16 cellular contexts compared by ENCODE assay signal in the genomic region with DNA sequence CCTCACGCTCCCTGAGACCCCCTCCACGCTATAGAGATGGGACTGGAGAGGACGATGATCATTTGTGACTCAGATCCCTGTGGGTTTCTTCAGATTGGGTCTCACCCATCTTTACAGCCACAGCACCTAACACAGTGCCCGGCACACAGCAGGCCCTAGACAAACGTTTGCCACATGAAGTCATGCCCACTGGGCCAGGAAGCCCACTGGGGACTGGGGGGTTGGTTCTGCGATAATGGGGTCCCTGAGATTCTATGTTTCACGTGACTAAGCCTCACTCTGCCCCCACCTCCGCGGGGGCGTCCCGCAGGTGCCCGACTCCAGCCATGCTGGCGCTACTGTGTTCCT. TPM values are rescaled to one million over a fixed set of nuclear protein-coding genes. Genes with fewer than 3 reads are reported as not detected.
A peak's percentile ranks its signal among the peaks of the same experiment; 100 is the strongest.
DNase-seq lines count a peak whose midpoint lies in the region; ATAC-seq and TF ChIP-seq lines count a peak whose summit lies in the region.
"Had no signal": no experiment of that assay in that cellular context is flagged by ENCODE, and none has a peak within 500 bp of the region (broad histone marks: within the 10 kb centered on the region; RNA-seq: fewer than 3 reads in every experiment).

No MANE protein-coding gene starts in this region.

- H3K9ac ChIP-seq in colonic mucosa (ENCODE audit: low read depth in 2 of 2, low read length in 2 of 2) (no peak overlapping the region), neural progenitor cell (no peak overlapping the region), GM23248 (no peak overlapping the region)

- H3K9me3 ChIP-seq in colonic mucosa (no peaks in the 10 kb centered on the region), gastroesophageal sphincter (no peaks in the 10 kb centered on the region), neural progenitor cell (ENCODE audit: low read depth) (no peaks in the 10 kb centered on the region), GM23248 (ENCODE audit: low read depth) (no peaks in the 10 kb centered on the region)
- H3K9me3 ChIP-seq: HAP-1 had no signal

- H3K4me1 Mint-ChIP-seq in GM23338 (peaks cover 32% of the 10 kb centered on the region), neural progenitor cell (peaks cover 30% of the 10 kb centered on the region), osteocyte (ENCODE audit: unreplicated experiment) (peaks cover 33% of the 10 kb centered on the region)
- H3K4me1 Mint-ChIP-seq: CD4-positive, CD25-positive, alpha-beta regulatory T cell had no signal

- H3K27me3 Mint-ChIP-seq in GM23338 (ENCODE audit: insufficient read depth, low read depth, poor library complexity) (peaks cover 35% of the 10 kb centered on the region), neural progenitor cell (ENCODE audit: insufficient read depth, low read depth) (peaks cover 10% of the 10 kb centered on the region), osteocyte (ENCODE audit: unreplicated experiment) (peaks cover 4% of the 10 kb centered on the region)

- H3K9me3 Mint-ChIP-seq in GM23338 (peaks cover 3% of the 10 kb centered on the region; the same call in 1 of the 3 replicates), neural progenitor cell (peaks cover 7% of the 10 kb centered on the region), osteocyte (ENCODE audit: unreplicated experiment) (no peaks in the 10 kb centered on the region)

- H4K20me1 ChIP-seq in GM23338 (replicated peaks; ENCODE audit: insufficient read depth), result no peaks in the 10 kb centered on the region
- no peaks in the 10 kb centered on the region for H4K20me1 ChIP-seq in neural progenitor cell (ENCODE audit: low read depth)
- no peaks in the 10 kb centered on the region for H4K20me1 ChIP-seq in GM23248 (ENCODE audit: insufficient read depth)
- H4K20me1 ChIP-seq: BLaER1 treated with 17β-estradiol and CSF1 and Interleukin-3, amounts not matched to agents 10 nM and 100 nM had no signal

- no peak overlapping the region for H3K27ac ChIP-seq in GM23338 (ENCODE audit: low read depth)
- no peak overlapping the region for H3K27ac ChIP-seq in colonic mucosa
- H3K27ac ChIP-seq in gastroesophageal sphincter, result peak overlapping the region in 3 of 4 donors; percentile 61 to 95 (median 93)
- H3K27ac ChIP-seq in neural progenitor cell, result no peak overlapping the region
- H3K27ac ChIP-seq in GM23248, result no peak overlapping the region
- H3K27ac ChIP-seq: HL-60 had no signal

- H3K36me3 Mint-ChIP-seq in GM23338 (ENCODE audit: low read depth), result peaks cover 2% of the 10 kb centered on the region; the same call in 1 of the 3 replicates
- peaks cover 2% of the 10 kb centered on the region for H3K36me3 Mint-ChIP-seq in neural progenitor cell
- no peaks in the 10 kb centered on the region for H3K36me3 Mint-ChIP-seq in osteocyte (ENCODE audit: unreplicated experiment)
- H3K36me3 Mint-ChIP-seq: CD4-positive, CD25-positive, alpha-beta regulatory T cell had no signal

- H3K4me3 Mint-ChIP-seq in GM23338, result peak overlapping the region; percentile 46; the same call in 1 of the 3 replicates
- H3K4me3 Mint-ChIP-seq in neural progenitor cell, result peak overlapping the region; percentile 46
- no peak overlapping the region for H3K4me3 Mint-ChIP-seq in osteocyte (ENCODE audit: unreplicated experiment)
- H3K4me3 Mint-ChIP-seq: CD4-positive, CD25-positive, alpha-beta regulatory T cell had no signal

- in situ Hi-C loops in GM23248 (cut with MboI), result no loop called here

- no peak for TF ChIP-seq POLR2A in gastroesophageal sphincter (IDR thresholded peaks at IDR 0.05)

- H3K27me3 ChIP-seq in GM23338 (ENCODE audit: insufficient read depth) (peaks cover 73% of the 10 kb centered on the region), colonic mucosa (peaks cover 4% of the 10 kb centered on the region), gastroesophageal sphincter (no peaks in the 10 kb centered on the region), neural progenitor cell (peaks cover 82% of the 10 kb centered on the region), GM23248 (replicated peaks; ENCODE audit: insufficient read depth) (no peaks in the 10 kb centered on the region)

- H3K4me2 ChIP-seq in GM23338 (no peak overlapping the region), neural progenitor cell (no peak overlapping the region), GM23248 (ENCODE audit: unreplicated experiment) (no peak overlapping the region)

- H3K27ac Mint-ChIP-seq in GM23338 (no peak overlapping the region), neural progenitor cell (no peak overlapping the region), osteocyte (ENCODE audit: unreplicated experiment) (no peak overlapping the region)

- H3F3A ChIP-seq in GM23338 (replicated peaks; ENCODE audit: low read depth) (peaks cover 5% of the 10 kb centered on the region; the same call in 1 of the 2 replicates), neural progenitor cell (ENCODE audit: low read depth) (no peaks in the 10 kb centered on the region), GM23248 (ENCODE audit: insufficient read depth) (peaks cover 5% of the 10 kb centered on the region; the same call in 1 of the 2 replicates)

- no peaks in the 10 kb centered on the region for H3K36me3 ChIP-seq in GM23338 (ENCODE audit: insufficient read depth)
- no peaks in the 10 kb centered on the region for H3K36me3 ChIP-seq in colonic mucosa
- peaks cover 0 to 4% of the 10 kb centered on the region in 2 donors for H3K36me3 ChIP-seq in gastroesophageal sphincter
- no peaks in the 10 kb centered on the region for H3K36me3 ChIP-seq in neural progenitor cell
- H3K36me3 ChIP-seq in GM23248 (ENCODE audit: low read depth), result no peaks in the 10 kb centered on the region
- H3K36me3 ChIP-seq: BLaER1 treated with 17β-estradiol and CSF1 and Interleukin-3, amounts not matched to agents 10 nM and 100 nM; HAP-1 had no signal

- no peaks in the 10 kb centered on the region for H3K9me2 ChIP-seq in GM23338 (ENCODE audit: insufficient read depth)
- no peaks in the 10 kb centered on the region for H3K9me2 ChIP-seq in GM23248 (ENCODE audit: insufficient read depth)

- H2AFZ ChIP-seq in GM23338, result no peak overlapping the region
- H2AFZ ChIP-seq in neural progenitor cell (replicated peaks), result no peak overlapping the region
- no peak overlapping the region for H2AFZ ChIP-seq in GM23248

- DNase-seq in GM23338 (ENCODE audit: low spot score), result no peak
- DNase-seq in colonic mucosa, result peak; percentile 15
- DNase-seq in neural progenitor cell (ENCODE audit: low spot score), result no peak
- no peak for DNase-seq in GM23248
- no peak for DNase-seq in osteocyte (ENCODE audit: extremely low spot score, unreplicated experiment)
- DNase-seq in central memory CD4-positive, alpha-beta T cell, result no peak
- DNase-seq: ACHN; CD4-positive, CD25-positive, alpha-beta regulatory T cell; DMS53; GOT3; IMR-90 had no signal

- H3K4me3 ChIP-seq in GM23338 (no peak overlapping the region), colonic mucosa (no peak overlapping the region), gastroesophageal sphincter (no peak overlapping the region), neural progenitor cell (no peak overlapping the region), GM23248 (no peak overlapping the region)
- H3K4me3 ChIP-seq: BLaER1 treated with 17β-estradiol and CSF1 and Interleukin-3, amounts not matched to agents 10 nM and 100 nM; HAP-1 had no signal

- ATAC-seq in GM23338 (no peak), gastroesophageal sphincter (no peak), GM21381 (IDR thresholded peaks at IDR 0.05; ENCODE audit: unreplicated experiment) (no peak)

- H3K4me1 ChIP-seq in GM23338 (ENCODE audit: insufficient read depth) (peaks cover 27% of the 10 kb centered on the region), colonic mucosa (peaks cover 3% of the 10 kb centered on the region), gastroesophageal sphincter (peaks cover 0 to 95% (median 12%) of the 10 kb centered on the region in 3 donors), neural progenitor cell (peaks cover 12% of the 10 kb centered on the region), GM23248 (ENCODE audit: insufficient read depth) (peaks cover 17% of the 10 kb centered on the region)
- H3K4me1 ChIP-seq: HAP-1 had no signal

- intact Hi-C loops in colonic mucosa (cut with DNase I), result loop anchor here (5.0 kb wide), 1 partner anchor 113 kb away; the partner anchor contains the start of gene CCDC149

- TF ChIP-seq CTCF in GM23338 (conservative IDR thresholded peaks at IDR 0.05; ENCODE audit: low read depth in 2 of 2) (no peak), colonic mucosa (IDR thresholded peaks at IDR 0.05) (no peak), gastroesophageal sphincter (IDR thresholded peaks at IDR 0.05) (no peak), neural progenitor cell (IDR thresholded peaks at IDR 0.05) (no peak), osteocyte (IDR thresholded peaks at IDR 0.05) (no peak)

- 65 to 90% methylated on average over 2 to 7 of the region's 13 CpGs for WGBS in gastroesophageal sphincter (ENCODE audit: low coverage in 1 of 2), 2 donors
- 91 to 95% methylated on average over 12 to 13 of the region's 13 CpGs for WGBS in GM23248 (ENCODE audit: low coverage in 1 of 2, low lambda C conversion rate in 2 of 2, missing lambda C conversion rate in 2 of 2), 2 experiments

- H3K79me2 ChIP-seq in GM23338 (replicated peaks; ENCODE audit: insufficient read depth), result no peaks in the 10 kb centered on the region
- no peaks in the 10 kb centered on the region for H3K79me2 ChIP-seq in neural progenitor cell (ENCODE audit: low read depth)
- no peaks in the 10 kb centered on the region for H3K79me2 ChIP-seq in GM23248 (ENCODE audit: insufficient read depth)

- TF ChIP-seq EP300 in gastroesophageal sphincter (IDR thresholded peaks at IDR 0.05), result no peak

TF ChIP-seq in GM23338, 12 proteins besides CTCF, POLR2A, EP300 and RAD21:
- TF ChIP-seq NANOG (IDR thresholded peaks at IDR 0.05; ENCODE audit: borderline replicate concordance), result no peak
- TF ChIP-seq EZH2 (IDR thresholded peaks at IDR 0.05; ENCODE audit: low read depth, unreplicated experiment), result peak; percentile 38
TF ChIP-seq in GM23338: peak in this region for 1.

RNA-seq across cellular contexts. Expression of gene SOD3, which starts 3.8 kb away (rescaled TPM):
- total RNA-seq in GM23338 (2014; rRNA removed; shearing (Covaris generic)), result 11.8 and 16.6 TPM in 2 replicates
- polyA plus RNA-seq in GM23338 (2016; fragmentation: Nextera tagmentation; extraction: Ambion mirVana), result 7.5 and 8.9 TPM in 2 replicates
- 10 to 100 TPM; 22.3 to 35.8 TPM for total RNA-seq in colonic mucosa
- 100 to 1,000 TPM; 199 to 801 (median 448) TPM for total RNA-seq in gastroesophageal sphincter
- 0.11 and 1.6 TPM in 2 replicates for total RNA-seq in neural progenitor cell (ENCODE audit: low replicate concordance)
- total RNA-seq in GM23248 (2014; rRNA removed; shearing (Covaris generic)), result 3.8 and 8.2 TPM in 2 replicates
- polyA plus RNA-seq in GM23248 (2016; fragmentation: Nextera tagmentation; extraction: Ambion mirVana), result 9.2 and 10.1 TPM in 2 replicates
- total RNA-seq in osteocyte, result 3.4 and 4.5 TPM in 2 replicates
- total RNA-seq: CD4-positive, CD25-positive, alpha-beta regulatory T cell had no signal
- polyA plus RNA-seq: CD4-positive, CD25-positive, alpha-beta regulatory T cell had no signal

Comparison
In these comparisons a context has a peak if more than half of its experiments do, and no peak if none do; other contexts are left out.
1. H3K27ac ChIP-seq: peak in gastroesophageal sphincter (3 of 4); none in GM23338 (single experiment), colonic mucosa (single experiment), neural progenitor cell (single experiment) and GM23248 (single experiment).
2. RNA of gene SOD3, which starts 3.8 kb away (total RNA-seq): 199 to 801 TPM in gastroesophageal sphincter; 22.3 to 35.8 TPM in colonic mucosa, 11.8 to 16.6 TPM in GM23338, 3.8 to 8.2 TPM in GM23248, 3.4 to 4.5 TPM in osteocyte and 0.11 to 1.6 TPM in neural progenitor cell; every median in the first group is over 4 times any median in the second.